13 cellular contexts compared by ENCODE assay signal in the genomic region with DNA sequence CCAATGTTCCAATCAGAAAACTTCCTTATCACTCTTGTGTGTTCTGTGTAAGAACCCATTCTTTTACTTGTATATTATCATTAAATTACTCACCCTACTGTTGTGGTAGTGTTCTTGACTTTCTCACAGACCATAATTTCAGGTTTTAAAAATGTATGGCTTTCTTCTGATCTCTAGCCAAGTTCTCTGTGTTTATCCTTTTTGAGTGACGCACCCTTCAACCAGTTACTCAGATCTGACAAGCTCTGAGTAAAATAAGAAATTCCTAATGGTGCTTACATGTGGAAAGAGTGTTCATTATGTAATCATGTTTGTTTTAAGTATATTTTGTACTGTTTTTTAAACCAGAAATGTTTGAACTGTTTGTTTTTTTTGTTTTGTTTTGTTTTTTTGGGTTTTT. TPM values are rescaled to one million over a fixed set of nuclear protein-coding genes. Genes with fewer than 3 reads are reported as not detected.
DNase-seq lines count a peak whose midpoint lies in the region; ATAC-seq, FAIRE-seq and TF ChIP-seq lines count a peak whose summit lies in the region.
"Had no signal": no experiment of that assay in that cellular context is flagged by ENCODE, and none has a peak within 500 bp of the region (broad histone marks: within the 10 kb centered on the region; RNA-seq: fewer than 3 reads in every experiment).

No MANE protein-coding gene starts in this region.

- H3K4me3 ChIP-seq in fibroblast of the aortic adventitia (ENCODE audit: low read depth, low read length) = no peak overlapping the region
- H3K4me3 ChIP-seq: ascending aorta had no signal

- DNase-seq in activated naive CD4-positive, alpha-beta T cell treated with anti-CD3 and anti-CD28 coated beads, Interleukin-2, amount 50 U/mL, for 72 hours (ENCODE audit: low spot score in 2 of 2) = no peak
- DNase-seq in activated naive CD4-positive, alpha-beta T cell (lab: John Stamatoyannopoulos, UW) = no peak
- DNase-seq in T-helper 17 cell = no peak
- DNase-seq in fibroblast of the aortic adventitia (ENCODE audit: low read depth) = peak; percentile 72
- peak; percentile 64 for DNase-seq in stromal cell of bone marrow (ENCODE audit: low read depth)
- DNase-seq in NCI-H2171 (lab: John Stamatoyannopoulos, UW) = no peak
- no peak for DNase-seq in GM12891 (ENCODE audit: insufficient read length, low spot score)
- no peak for DNase-seq in OCI-M2 (lab: John Stamatoyannopoulos, UW; ENCODE audit: unreplicated experiment)
- DNase-seq: NCI-H187 treated with DMSO at 0.1 percent for 48 hours, T-cell had no signal

- H3K36me3 Mint-ChIP-seq in activated naive CD4-positive, alpha-beta T cell treated with anti-CD3 and anti-CD28 coated beads, Interleukin-2, amount 50 U/mL, for 72 hours = no peaks in the 10 kb centered on the region
- H3K36me3 Mint-ChIP-seq in T-helper 17 cell (ENCODE audit: low read depth) = no peaks in the 10 kb centered on the region
- H3K36me3 Mint-ChIP-seq: T-cell had no signal

- H3K27me3 Mint-ChIP-seq in T-helper 17 cell = no peaks in the 10 kb centered on the region
- H3K27me3 Mint-ChIP-seq: IgD-negative memory B cell, T-cell had no signal

- FAIRE-seq in GM12891 (lab: Jason Lieb, UNC) = no peak
- FAIRE-seq: islet of Langerhans had no signal

- H3K9me3 ChIP-seq in T-helper 17 cell (ENCODE audit: control insufficient read depth, low read length, poor library complexity, severe bottlenecking) = no peaks in the 10 kb centered on the region
- H3K9me3 ChIP-seq: ascending aorta had no signal

- no peak overlapping the region for H3K4me3 Mint-ChIP-seq in T-helper 17 cell
- H3K4me3 Mint-ChIP-seq: T-cell had no signal

- TF ChIP-seq CTCF in fibroblast of the aortic adventitia (IDR thresholded peaks at IDR 0.05; ENCODE audit: insufficient read depth, low read length) = no peak

- peak overlapping the region in 1 of 2 donors; percentile 26 for H3K27ac Mint-ChIP-seq in activated naive CD4-positive, alpha-beta T cell treated with anti-CD3 and anti-CD28 coated beads, Interleukin-2, amount 50 U/mL, for 72 hours
- H3K27ac Mint-ChIP-seq in T-helper 17 cell = peak overlapping the region; percentile 29

- no peak for TF ChIP-seq POLR2A in GM12891 (IDR thresholded peaks at IDR 0.05; ENCODE audit: low read depth, low read length)

- H3K4me1 Mint-ChIP-seq in T-helper 17 cell = peaks cover 53% of the 10 kb centered on the region

- H3K9me3 Mint-ChIP-seq in activated naive CD4-positive, alpha-beta T cell treated with anti-CD3 and anti-CD28 coated beads, Interleukin-2, amount 50 U/mL, for 72 hours = no peaks in the 10 kb centered on the region
- H3K9me3 Mint-ChIP-seq: IgD-negative memory B cell, T-cell had no signal

- ATAC-seq in activated naive CD4-positive, alpha-beta T cell treated with anti-CD3 and anti-CD28 coated beads, Interleukin-2, amount 50 U/mL, for 72 hours = peak; percentile 76 to 98
- ATAC-seq in T-helper 17 cell = peak; percentile 42

TF ChIP-seq in GM12891, 5 proteins besides CTCF, POLR2A, EP300 and RAD21:
- TF ChIP-seq PAX5 (IDR thresholded peaks at IDR 0.05; ENCODE audit: insufficient read depth, low read length, severe bottlenecking) (no peak), SPI1 (IDR thresholded peaks at IDR 0.05; ENCODE audit: low read depth, low read length) (no peak), POLR2AphosphoS5 (IDR thresholded peaks at IDR 0.05; ENCODE audit: low read depth, low read length) (no peak), POU2F2 (IDR thresholded peaks at IDR 0.05; ENCODE audit: low read depth, low read length) (no peak), TAF1 (IDR thresholded peaks at IDR 0.05; ENCODE audit: low read depth, low read length) (no peak)

RNA-seq across cellular contexts. Expression of gene TBPL1, which starts 11.0 kb away (rescaled TPM):
- 10 to 100 TPM; 11.9 to 24.4 TPM for total RNA-seq in activated naive CD4-positive, alpha-beta T cell treated with anti-CD3 and anti-CD28 coated beads, Interleukin-2, amount 50 U/mL, for 72 hours
- 10 to 100 TPM; 23.9 to 33.7 TPM for total RNA-seq in T-helper 17 cell
- 10.9 and 30.2 TPM in 2 replicates for total RNA-seq in fibroblast of the aortic adventitia (ENCODE audit: low replicate concordance)
- polyA plus RNA-seq in GM12891 (2012; ENCODE audit: low read depth, missing spikeins) = 39.8 TPM

Comparison
In these comparisons a context has a peak if more than half of its experiments do, and no peak if none do; other contexts are left out.
1. DNase-seq: peak in fibroblast of the aortic adventitia (single experiment) and stromal cell of bone marrow (single experiment); none in activated naive CD4-positive, alpha-beta T cell treated with anti-CD3 and anti-CD28 coated beads, Interleukin-2, amount 50 U/mL, for 72 hours (0 of 2), activated naive CD4-positive, alpha-beta T cell (0 of 4), T-helper 17 cell (0 of 3), NCI-H2171 (single experiment), GM12891 (single experiment) and OCI-M2 (single experiment).